In genomic region chr15:58273104-58273503, GRCh38 we compare ENCODE assay signal across 2 cellular contexts.
A peak's percentile ranks its signal among the peaks of the same experiment; 100 is the strongest.
TF ChIP-seq lines count a peak whose summit lies in the region.

No MANE protein-coding gene starts in this region.

TF ChIP-seq in liver, 16 proteins besides CTCF, POLR2A, EP300 and RAD21:
- TF ChIP-seq REST (IDR thresholded peaks at IDR 0.05) (no peak), JUND (IDR thresholded peaks at IDR 0.05) (no peak), SP1 (IDR thresholded peaks at IDR 0.05) (no peak), RXRA (IDR thresholded peaks at IDR 0.05) (peak; percentile 54 to 73), HNF4G (IDR thresholded peaks at IDR 0.05) (no peak), TAF1 (conservative IDR thresholded peaks at IDR 0.05) (no peak), EGR1 (IDR thresholded peaks at IDR 0.05; ENCODE audit: low read depth in 2 of 2) (no peak), ATF3 (IDR thresholded peaks at IDR 0.05) (no peak), NR2F2 (IDR thresholded peaks at IDR 0.05) (no peak), HNF4A (conservative IDR thresholded peaks at IDR 0.05) (peak in 1 of 2 donors; percentile 21), FOXA2 (IDR thresholded peaks at IDR 0.05) (no peak), GABPA (IDR thresholded peaks at IDR 0.05 in 1 of 2, conservative IDR thresholded peaks at IDR 0.05 in 1 of 2) (no peak), YY1 (IDR thresholded peaks at IDR 0.05) (no peak)
- TF ChIP-seq, protein P1, sequence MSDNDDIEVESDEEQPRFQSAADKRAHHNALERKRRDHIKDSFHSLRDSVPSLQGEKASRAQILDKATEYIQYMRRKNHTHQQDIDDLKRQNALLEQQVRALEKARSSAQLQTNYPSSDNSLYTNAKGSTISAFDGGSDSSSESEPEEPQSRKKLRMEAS (IDR thresholded peaks at IDR 0.05): no peak
- TF ChIP-seq, protein P2, sequence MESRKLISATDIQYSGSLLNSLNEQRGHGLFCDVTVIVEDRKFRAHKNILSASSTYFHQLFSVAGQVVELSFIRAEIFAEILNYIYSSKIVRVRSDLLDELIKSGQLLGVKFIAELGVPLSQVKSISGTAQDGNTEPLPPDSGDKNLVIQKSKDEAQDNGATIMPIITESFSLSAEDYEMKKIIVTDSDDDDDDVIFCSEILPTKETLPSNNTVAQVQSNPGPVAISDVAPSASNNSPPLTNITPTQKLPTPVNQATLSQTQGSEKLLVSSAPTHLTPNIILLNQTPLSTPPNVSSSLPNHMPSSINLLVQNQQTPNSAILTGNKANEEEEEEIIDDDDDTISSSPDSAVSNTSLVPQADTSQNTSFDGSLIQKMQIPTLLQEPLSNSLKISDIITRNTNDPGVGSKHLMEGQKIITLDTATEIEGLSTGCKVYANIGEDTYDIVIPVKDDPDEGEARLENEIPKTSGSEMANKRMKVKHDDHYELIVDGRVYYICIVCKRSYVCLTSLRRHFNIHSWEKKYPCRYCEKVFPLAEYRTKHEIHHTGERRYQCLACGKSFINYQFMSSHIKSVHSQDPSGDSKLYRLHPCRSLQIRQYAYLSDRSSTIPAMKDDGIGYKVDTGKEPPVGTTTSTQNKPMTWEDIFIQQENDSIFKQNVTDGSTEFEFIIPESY (IDR thresholded peaks at IDR 0.05): no peak

TF ChIP-seq in HepG2, 621 proteins besides CTCF, POLR2A, EP300 and RAD21 (continued from another document):
- TF ChIP-seq, protein P3, sequence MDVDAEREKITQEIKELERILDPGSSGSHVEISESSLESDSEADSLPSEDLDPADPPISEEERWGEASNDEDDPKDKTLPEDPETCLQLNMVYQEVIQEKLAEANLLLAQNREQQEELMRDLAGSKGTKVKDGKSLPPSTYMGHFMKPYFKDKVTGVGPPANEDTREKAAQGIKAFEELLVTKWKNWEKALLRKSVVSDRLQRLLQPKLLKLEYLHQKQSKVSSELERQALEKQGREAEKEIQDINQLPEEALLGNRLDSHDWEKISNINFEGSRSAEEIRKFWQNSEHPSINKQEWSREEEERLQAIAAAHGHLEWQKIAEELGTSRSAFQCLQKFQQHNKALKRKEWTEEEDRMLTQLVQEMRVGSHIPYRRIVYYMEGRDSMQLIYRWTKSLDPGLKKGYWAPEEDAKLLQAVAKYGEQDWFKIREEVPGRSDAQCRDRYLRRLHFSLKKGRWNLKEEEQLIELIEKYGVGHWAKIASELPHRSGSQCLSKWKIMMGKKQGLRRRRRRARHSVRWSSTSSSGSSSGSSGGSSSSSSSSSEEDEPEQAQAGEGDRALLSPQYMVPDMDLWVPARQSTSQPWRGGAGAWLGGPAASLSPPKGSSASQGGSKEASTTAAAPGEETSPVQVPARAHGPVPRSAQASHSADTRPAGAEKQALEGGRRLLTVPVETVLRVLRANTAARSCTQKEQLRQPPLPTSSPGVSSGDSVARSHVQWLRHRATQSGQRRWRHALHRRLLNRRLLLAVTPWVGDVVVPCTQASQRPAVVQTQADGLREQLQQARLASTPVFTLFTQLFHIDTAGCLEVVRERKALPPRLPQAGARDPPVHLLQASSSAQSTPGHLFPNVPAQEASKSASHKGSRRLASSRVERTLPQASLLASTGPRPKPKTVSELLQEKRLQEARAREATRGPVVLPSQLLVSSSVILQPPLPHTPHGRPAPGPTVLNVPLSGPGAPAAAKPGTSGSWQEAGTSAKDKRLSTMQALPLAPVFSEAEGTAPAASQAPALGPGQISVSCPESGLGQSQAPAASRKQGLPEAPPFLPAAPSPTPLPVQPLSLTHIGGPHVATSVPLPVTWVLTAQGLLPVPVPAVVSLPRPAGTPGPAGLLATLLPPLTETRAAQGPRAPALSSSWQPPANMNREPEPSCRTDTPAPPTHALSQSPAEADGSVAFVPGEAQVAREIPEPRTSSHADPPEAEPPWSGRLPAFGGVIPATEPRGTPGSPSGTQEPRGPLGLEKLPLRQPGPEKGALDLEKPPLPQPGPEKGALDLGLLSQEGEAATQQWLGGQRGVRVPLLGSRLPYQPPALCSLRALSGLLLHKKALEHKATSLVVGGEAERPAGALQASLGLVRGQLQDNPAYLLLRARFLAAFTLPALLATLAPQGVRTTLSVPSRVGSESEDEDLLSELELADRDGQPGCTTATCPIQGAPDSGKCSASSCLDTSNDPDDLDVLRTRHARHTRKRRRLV (CRISPR knock-in tag; IDR thresholded peaks at IDR 0.05): no peak
- TF ChIP-seq ZSCAN30 (CRISPR knock-in tag; IDR thresholded peaks at IDR 0.05) (no peak), ZNF770 (CRISPR knock-in tag; IDR thresholded peaks at IDR 0.05) (no peak), ZNF629 (CRISPR knock-in tag; conservative IDR thresholded peaks at IDR 0.05) (no peak), ZNF121 (CRISPR knock-in tag; IDR thresholded peaks at IDR 0.05) (no peak), ARNT2 (CRISPR knock-in tag; IDR thresholded peaks at IDR 0.05; ENCODE audit: low read depth) (no peak), ZNF282 (IDR thresholded peaks at IDR 0.05; ENCODE audit: partially characterized antibody) (no peak), ETV6 (CRISPR knock-in tag; conservative IDR thresholded peaks at IDR 0.05) (no peak), KDM5B (CRISPR knock-in tag; IDR thresholded peaks at IDR 0.05; ENCODE audit: borderline replicate concordance) (no peak), CREB3 (CRISPR knock-in tag; IDR thresholded peaks at IDR 0.05) (no peak), PHF20 (CRISPR knock-in tag; IDR thresholded peaks at IDR 0.05) (no peak), MAF1 (CRISPR knock-in tag; IDR thresholded peaks at IDR 0.05; ENCODE audit: borderline replicate concordance) (no peak)
